Comparison of ENCODE assay signal across 36 cellular contexts in the genomic region with DNA sequence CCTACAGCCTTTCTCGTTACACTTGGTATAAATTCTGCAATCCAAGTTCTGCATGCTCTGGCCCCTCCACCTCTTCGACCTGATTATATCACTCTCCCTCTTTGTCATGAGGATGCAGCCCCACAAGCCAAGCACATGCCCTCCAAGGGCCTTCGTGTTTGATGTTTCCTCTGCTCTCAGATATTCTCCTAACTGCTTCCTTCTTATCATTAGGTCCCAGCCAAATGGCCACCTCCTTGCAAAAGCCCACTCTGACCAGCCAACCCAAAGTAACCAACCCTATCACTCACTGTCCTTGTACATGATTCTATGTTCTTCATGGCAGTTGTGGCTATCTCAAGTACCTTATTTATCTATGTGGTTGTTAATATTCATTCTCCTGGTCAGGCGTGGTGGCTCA. TPM values are rescaled to one million over a fixed set of nuclear protein-coding genes. Genes with fewer than 3 reads are reported as not detected.
"Had no signal": no experiment of that assay in that cellular context is flagged by ENCODE, and none has a peak within 500 bp of the region (broad histone marks: within the 10 kb centered on the region; RNA-seq: fewer than 3 reads in every experiment).

No MANE protein-coding gene starts in this region.

- ATAC-seq: activated CD4-positive, alpha-beta T cell treated with anti-CD3 and anti-CD28 coated beads for 36 hours; activated naive CD4-positive, alpha-beta T cell treated with anti-CD3 and anti-CD28 coated beads, Interleukin-2, amount 50 U/mL, for 72 hours; activated T-cell treated with anti-CD3 and anti-CD28 coated beads, Interleukin-2, amount 50 U/mL, for 72 hours; gastroesophageal sphincter; heart right ventricle; T-helper 17 cell had no signal

- H3K27ac Mint-ChIP-seq: activated CD4-positive, alpha-beta memory T cell treated with anti-CD3 and anti-CD28 coated beads for 36 hours; activated CD4-positive, alpha-beta T cell treated with anti-CD3 and anti-CD28 coated beads for 36 hours; activated CD4-positive, alpha-beta T cell treated with anti-CD3 and anti-CD28 coated beads, Interleukin-2, amount 10 ng/mL, durations not matched to agents 24 days and 14 days; activated naive CD4-positive, alpha-beta T cell treated with anti-CD3 and anti-CD28 coated beads, Interleukin-2, amount 10 ng/mL, durations not matched to agents 7 days and 5 days; activated naive CD4-positive, alpha-beta T cell treated with anti-CD3 and anti-CD28 coated beads, Interleukin-2, amount 50 U/mL, for 72 hours; activated naive CD8-positive, alpha-beta T cell treated with anti-CD3 and anti-CD28 coated beads, Interleukin-2, amount 10 ng/mL, durations not matched to agents 7 days and 5 days; activated T-cell treated with anti-CD3 and anti-CD28 coated beads, Interleukin-2, amount 50 U/mL, for 24 hours; activated T-cell treated with anti-CD3 and anti-CD28 coated beads, Interleukin-2, amount 50 U/mL, for 72 hours; dendritic cell treated with granulocyte-macrophage colony-stimulating factor and Interleukin-4, amounts not matched to agents 40 ng/mL and 50 ng/mL, for 4 days; endodermal cell; T-helper 17 cell; T-helper 2 cell treated with Interferon-gamma antibody and Interleukin-4, amounts not matched to agents 5 μg/mL and 100 μg/mL, for 36 hours had no signal

- H3K4me3 Mint-ChIP-seq: activated CD4-positive, alpha-beta memory T cell treated with anti-CD3 and anti-CD28 coated beads for 36 hours; activated CD4-positive, alpha-beta T cell treated with anti-CD3 and anti-CD28 coated beads for 36 hours; activated CD4-positive, alpha-beta T cell treated with anti-CD3 and anti-CD28 coated beads, Interleukin-2, amount 10 ng/mL, durations not matched to agents 24 days and 14 days; activated naive CD4-positive, alpha-beta T cell treated with anti-CD3 and anti-CD28 coated beads, Interleukin-2, amount 10 ng/mL, durations not matched to agents 7 days and 5 days; activated naive CD8-positive, alpha-beta T cell treated with anti-CD3 and anti-CD28 coated beads, Interleukin-2, amount 10 ng/mL, durations not matched to agents 7 days and 5 days; activated T-cell treated with anti-CD3 and anti-CD28 coated beads, Interleukin-2, amount 50 U/mL, for 24 hours; activated T-cell treated with anti-CD3 and anti-CD28 coated beads, Interleukin-2, amount 50 U/mL, for 72 hours; central memory CD8-positive, alpha-beta T cell; dendritic cell treated with granulocyte-macrophage colony-stimulating factor and Interleukin-4, amounts not matched to agents 40 ng/mL and 50 ng/mL, for 4 days; endodermal cell; T-helper 17 cell; T-helper 2 cell treated with Interferon-gamma antibody and Interleukin-4, amounts not matched to agents 5 μg/mL and 100 μg/mL, for 36 hours had no signal

- H3K4me1 ChIP-seq: esophagus muscularis mucosa, gastroesophageal sphincter had no signal

- H3K4me3 ChIP-seq: coronary artery, dorsolateral prefrontal cortex, esophagus muscularis mucosa, gastroesophageal sphincter, heart right ventricle, hepatocyte had no signal

- H3K4me2 ChIP-seq: hepatocyte had no signal

- H2AFZ ChIP-seq: hepatocyte had no signal

- H3K4me1 Mint-ChIP-seq: activated CD4-positive, alpha-beta T cell treated with anti-CD3 and anti-CD28 coated beads for 36 hours; activated CD4-positive, alpha-beta T cell treated with anti-CD3 and anti-CD28 coated beads, Interleukin-2, amount 10 ng/mL, durations not matched to agents 24 days and 14 days; activated naive CD4-positive, alpha-beta T cell treated with anti-CD3 and anti-CD28 coated beads, Interleukin-2, amount 10 ng/mL, durations not matched to agents 7 days and 5 days; activated naive CD8-positive, alpha-beta T cell treated with anti-CD3 and anti-CD28 coated beads, Interleukin-2, amount 10 ng/mL, durations not matched to agents 7 days and 5 days; central memory CD8-positive, alpha-beta T cell; T-helper 17 cell had no signal

- FAIRE-seq: astrocyte had no signal

- H3K27me3 ChIP-seq: brain microvascular endothelial cell, dorsolateral prefrontal cortex, esophagus muscularis mucosa, hepatocyte had no signal

- H3K36me3 Mint-ChIP-seq: activated CD4-positive, alpha-beta memory T cell treated with anti-CD3 and anti-CD28 coated beads for 36 hours; activated naive CD4-positive, alpha-beta T cell treated with anti-CD3 and anti-CD28 coated beads, Interleukin-2, amount 10 ng/mL, durations not matched to agents 7 days and 5 days; activated naive CD4-positive, alpha-beta T cell treated with anti-CD3 and anti-CD28 coated beads, Interleukin-2, amount 50 U/mL, for 72 hours; activated naive CD8-positive, alpha-beta T cell treated with anti-CD3 and anti-CD28 coated beads, Interleukin-2, amount 10 ng/mL, durations not matched to agents 7 days and 5 days had no signal

- H3K27me3 Mint-ChIP-seq: activated CD4-positive, alpha-beta memory T cell treated with anti-CD3 and anti-CD28 coated beads for 36 hours; central memory CD8-positive, alpha-beta T cell had no signal

- DNase-seq: activated CD4-positive, alpha-beta memory T cell treated with anti-CD3 and anti-CD28 coated beads for 36 hours; activated CD4-positive, alpha-beta T cell treated with anti-CD3 and anti-CD28 coated beads for 36 hours; activated CD4-positive, alpha-beta T cell treated with anti-CD3 and anti-CD28 coated beads, Interleukin-2, amount 10 ng/mL, durations not matched to agents 24 days and 14 days; activated CD4-positive, CD25-positive, alpha-beta regulatory T cell; activated CD4-positive, CD25-positive, alpha-beta regulatory T cell treated with anti-CD3 and anti-CD28 coated beads, Interleukin-2, amount 50 U/mL, for 72 hours; activated CD8-positive, alpha-beta memory T cell treated with anti-CD3 and anti-CD28 coated beads, Interleukin-2, amount 50 U/mL, for 48 hours; activated gamma-delta T cell; activated naive CD4-positive, alpha-beta T cell; activated naive CD4-positive, alpha-beta T cell treated with anti-CD3 and anti-CD28 coated beads, Interleukin-2, amount 10 ng/mL, durations not matched to agents 7 days and 5 days; activated naive CD8-positive, alpha-beta T cell treated with anti-CD3 and anti-CD28 coated beads, Interleukin-2, amount 10 ng/mL, durations not matched to agents 7 days and 5 days; activated T-cell treated with anti-CD3 and anti-CD28 coated beads for 4 hours; activated T-cell treated with anti-CD3 and anti-CD28 coated beads, Interleukin-2, amount 50 U/mL, for 24 hours; activated T-cell treated with anti-CD3 and anti-CD28 coated beads, Interleukin-2, amount 50 U/mL, for 72 hours; anterior cingulate cortex; brain microvascular endothelial cell; dorsolateral prefrontal cortex; effector memory CD4-positive, alpha-beta T cell; endodermal cell; foreskin melanocyte; heart right ventricle; T-helper 1 cell; T-helper 17 cell; T1000 had no signal

- H3K79me2 ChIP-seq: hepatocyte had no signal

- H3K9me3 Mint-ChIP-seq: activated CD4-positive, alpha-beta memory T cell treated with anti-CD3 and anti-CD28 coated beads for 36 hours; activated CD4-positive, alpha-beta T cell treated with anti-CD3 and anti-CD28 coated beads, Interleukin-2, amount 10 ng/mL, durations not matched to agents 24 days and 14 days; activated naive CD4-positive, alpha-beta T cell treated with anti-CD3 and anti-CD28 coated beads, Interleukin-2, amount 10 ng/mL, durations not matched to agents 7 days and 5 days; activated naive CD4-positive, alpha-beta T cell treated with anti-CD3 and anti-CD28 coated beads, Interleukin-2, amount 50 U/mL, for 72 hours; activated naive CD8-positive, alpha-beta T cell treated with anti-CD3 and anti-CD28 coated beads, Interleukin-2, amount 10 ng/mL, durations not matched to agents 7 days and 5 days; activated T-cell treated with anti-CD3 and anti-CD28 coated beads, Interleukin-2, amount 50 U/mL, for 24 hours; activated T-cell treated with anti-CD3 and anti-CD28 coated beads, Interleukin-2, amount 50 U/mL, for 72 hours; central memory CD8-positive, alpha-beta T cell; dendritic cell treated with granulocyte-macrophage colony-stimulating factor and Interleukin-4, amounts not matched to agents 40 ng/mL and 50 ng/mL, for 4 days; endodermal cell; T-helper 2 cell treated with Interferon-gamma antibody and Interleukin-4, amounts not matched to agents 5 μg/mL and 100 μg/mL, for 36 hours had no signal

- H3K9me3 ChIP-seq: esophagus muscularis mucosa, gastroesophageal sphincter had no signal

- H3K27ac ChIP-seq: brain microvascular endothelial cell, coronary artery, dorsolateral prefrontal cortex, esophagus muscularis mucosa, gastroesophageal sphincter, heart right ventricle, hepatocyte had no signal

- H3K36me3 ChIP-seq: brain microvascular endothelial cell, esophagus muscularis mucosa, gastroesophageal sphincter, heart right ventricle had no signal

RNA-seq across cellular contexts. Expression of gene LRRC55, which starts 38.3 kb away (rescaled TPM):
- total RNA-seq: activated CD4-positive, alpha-beta memory T cell treated with anti-CD3 and anti-CD28 coated beads for 36 hours; activated CD4-positive, alpha-beta T cell treated with anti-CD3 and anti-CD28 coated beads for 36 hours; activated CD4-positive, alpha-beta T cell treated with anti-CD3 and anti-CD28 coated beads, Interleukin-2, amount 10 ng/mL, durations not matched to agents 24 days and 14 days; activated naive CD4-positive, alpha-beta T cell treated with anti-CD3 and anti-CD28 coated beads, Interleukin-2, amount 50 U/mL, for 72 hours; activated naive CD8-positive, alpha-beta T cell treated with anti-CD3 and anti-CD28 coated beads, Interleukin-2, amount 10 ng/mL, durations not matched to agents 7 days and 5 days; activated T-cell treated with anti-CD3 and anti-CD28 coated beads, Interleukin-2, amount 50 U/mL, for 72 hours; astrocyte; bronchial epithelial cell; epithelial cell of proximal tubule; fibroblast of lung; fibroblast of villous mesenchyme; T-helper 17 cell had no signal
- polyA plus RNA-seq: fibroblast of lung, hepatocyte had no signal
